ENCODE assay signal across 11 cellular contexts in genomic region chr2:10344105-10345066, GRCh38. TPM values are rescaled to one million over a fixed set of nuclear protein-coding genes. Genes with fewer than 3 reads are reported as not detected.
DNase-seq lines count a peak whose midpoint lies in the region; ATAC-seq and TF ChIP-seq lines count a peak whose summit lies in the region.
"Had no signal": no experiment of that assay in that cellular context is flagged by ENCODE, and none has a peak within 500 bp of the region (broad histone marks: within the 10 kb centered on the region; RNA-seq: fewer than 3 reads in every experiment).

No MANE protein-coding gene starts in this region.

- no peak for TF ChIP-seq CTCF in fibroblast of lung (conservative IDR thresholded peaks at IDR 0.05 in 1 of 2, IDR thresholded peaks at IDR 0.05 in 1 of 2; ENCODE audit: low read depth in 1 of 2, low read length in 2 of 2)

- peak; percentile 27 for DNase-seq in AG08395 (ENCODE audit: low spot score)
- DNase-seq in ELR (ENCODE audit: low read depth): peak; percentile 50
- peak; percentile 62 for DNase-seq in SK-N-DZ (ENCODE audit: low spot score)
- peak; percentile 20 to 36 for DNase-seq in fibroblast of lung (ENCODE audit: low read depth in 2 of 2)
- no peak for DNase-seq in effector memory CD4-positive, alpha-beta T cell
- no peak for DNase-seq in stimulated activated CD4-positive, alpha-beta T cell treated with anti-CD3 and anti-CD28 coated beads, Interleukin-2, amount 100 ng/mL, for 48 hours
- DNase-seq in GOT3 (lab: John Stamatoyannopoulos, UW): no peak
- DNase-seq: activated CD8-positive, alpha-beta memory T cell treated with anti-CD3 and anti-CD28 coated beads, Interleukin-2, amount 50 U/mL, for 48 hours; NCI-H2029 had no signal

- no peak overlapping the region for H2AFZ ChIP-seq in fibroblast of lung (ENCODE audit: low read length)

- no peaks in the 10 kb centered on the region for H4K20me1 ChIP-seq in fibroblast of lung (ENCODE audit: control insufficient read depth, extremely low read depth, insufficient read depth, low read length)

- H3K9ac ChIP-seq in fibroblast of lung (ENCODE audit: insufficient read depth, low read length): no peak overlapping the region

- ATAC-seq in GM21423 (IDR thresholded peaks at IDR 0.05; ENCODE audit: unreplicated experiment): no peak

- H3K4me1 ChIP-seq in fibroblast of lung (ENCODE audit: control insufficient read depth, extremely low read depth, insufficient read depth, low read length): no peaks in the 10 kb centered on the region
- H3K4me1 ChIP-seq in effector memory CD4-positive, alpha-beta T cell (ENCODE audit: control insufficient read depth, insufficient read depth, low read length, poor library complexity, severe bottlenecking): peaks cover 3% of the 10 kb centered on the region

- no peak overlapping the region for H3K4me2 ChIP-seq in fibroblast of lung (ENCODE audit: extremely low read depth, insufficient read depth, low read length)

- H3K36me3 ChIP-seq in fibroblast of lung (ENCODE audit: control insufficient read depth, insufficient read depth, low read length): no peaks in the 10 kb centered on the region
- H3K36me3 ChIP-seq in effector memory CD4-positive, alpha-beta T cell (ENCODE audit: control insufficient read depth, insufficient read depth, low read length): no peaks in the 10 kb centered on the region

- no peaks in the 10 kb centered on the region for H3K9me3 ChIP-seq in fibroblast of lung (ENCODE audit: control insufficient read depth, insufficient read depth, low read depth, low read length)
- H3K9me3 ChIP-seq in effector memory CD4-positive, alpha-beta T cell (ENCODE audit: control insufficient read depth, low read length): no peaks in the 10 kb centered on the region

- H3K79me2 ChIP-seq in fibroblast of lung (ENCODE audit: control insufficient read depth, insufficient read depth, low read length): no peaks in the 10 kb centered on the region

- no peak overlapping the region for H3K4me3 ChIP-seq in fibroblast of lung (replicated peaks in 1 of 4; ENCODE audit: control extremely low read depth in 1 of 4, insufficient read depth in 1 of 4, low read depth in 3 of 4, low read length in 4 of 4)
- no peak overlapping the region for H3K4me3 ChIP-seq in effector memory CD4-positive, alpha-beta T cell (ENCODE audit: insufficient read depth, low read depth, low read length, poor library complexity, severe bottlenecking)
- H3K4me3 ChIP-seq: dorsolateral prefrontal cortex had no signal

- H3K27ac ChIP-seq in fibroblast of lung (ENCODE audit: insufficient read depth, low read length): no peak overlapping the region
- H3K27ac ChIP-seq in effector memory CD4-positive, alpha-beta T cell (ENCODE audit: insufficient read depth, low read length, poor library complexity, severe bottlenecking): no peak overlapping the region

- no peaks in the 10 kb centered on the region for H3K27me3 ChIP-seq in fibroblast of lung (ENCODE audit: control insufficient read depth, insufficient read depth, low read length)
- no peaks in the 10 kb centered on the region for H3K27me3 ChIP-seq in effector memory CD4-positive, alpha-beta T cell (replicated peaks; ENCODE audit: control insufficient read depth, insufficient read depth, low read length, poor library complexity, severe bottlenecking)
- H3K27me3 ChIP-seq: dorsolateral prefrontal cortex had no signal

RNA-seq across cellular contexts. Expression of gene HPCAL1, which starts 41.7 kb away (rescaled TPM):
- polyA plus RNA-seq in SK-N-DZ (2014; cell fraction: cytosol; rRNA removed): 30.0 and 30.5 TPM in 2 replicates
- 26.6 and 30.4 TPM in 2 replicates for polyA plus RNA-seq in SK-N-DZ (2014; cell fraction: nucleus; rRNA removed)
- total RNA-seq in fibroblast of lung: 21.6 and 34.5 TPM in 2 replicates
- 11.4 and 28.8 TPM in 2 replicates for polyA plus RNA-seq in fibroblast of lung
- 19.8 and 46.4 TPM in 2 replicates for polyA plus RNA-seq in fibroblast of lung (2012)
- polyA minus RNA-seq in fibroblast of lung (ENCODE audit: low replicate concordance): 20.5 and 37.3 TPM in 2 replicates

Comparison
In these comparisons a context has a peak if more than half of its experiments do, and no peak if none do; other contexts are left out.
1. DNase-seq: peak in AG08395 (single experiment), ELR (single experiment), SK-N-DZ (single experiment) and fibroblast of lung (2 of 2); none in effector memory CD4-positive, alpha-beta T cell (0 of 3), stimulated activated CD4-positive, alpha-beta T cell treated with anti-CD3 and anti-CD28 coated beads, Interleukin-2, amount 100 ng/mL, for 48 hours (0 of 2) and GOT3 (single experiment).